26 cellular contexts compared by ENCODE assay signal in the genomic region with DNA sequence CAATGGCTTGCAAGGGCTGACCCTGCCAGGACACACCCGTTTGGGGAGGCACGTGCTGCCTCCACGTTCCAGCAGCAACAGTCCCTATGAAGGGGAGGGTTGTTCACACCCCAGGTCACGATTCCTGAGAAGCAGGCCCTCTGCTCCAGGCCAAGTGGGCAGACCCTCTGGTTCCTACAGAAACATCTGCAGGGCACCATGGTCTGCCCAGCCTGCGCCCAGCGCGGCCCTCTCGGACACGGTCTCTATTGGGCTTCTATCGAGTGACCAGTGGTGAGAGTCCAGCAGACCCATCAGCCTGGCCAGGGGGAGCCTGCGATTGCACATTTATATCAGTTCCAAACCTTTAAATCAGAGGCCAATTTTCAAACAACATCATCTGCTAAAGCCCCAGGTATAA.
DNase-seq lines count a peak whose midpoint lies in the region; ATAC-seq, FAIRE-seq and TF ChIP-seq lines count a peak whose summit lies in the region.
"Had no signal": no experiment of that assay in that cellular context is flagged by ENCODE, and none has a peak within 500 bp of the region (broad histone marks: within the 10 kb centered on the region; RNA-seq: fewer than 3 reads in every experiment).

No MANE protein-coding gene starts in this region.

- peaks cover 2 to 12% (median 4%) of the 10 kb centered on the region in 4 experiments; a peak in 5 of 8 replicates for H3K36me3 ChIP-seq in H1 (ENCODE audit: control insufficient read depth in 2 of 4, insufficient read depth in 4 of 4, low read length in 3 of 4)

- no peaks in the 10 kb centered on the region for H3K4me1 ChIP-seq in right cardiac atrium (ENCODE audit: control insufficient read depth, insufficient read depth, low read length)
- H3K4me1 ChIP-seq in H1 (replicated peaks in 1 of 4; ENCODE audit: control insufficient read depth in 3 of 4, insufficient read depth in 4 of 4, low read length in 3 of 4) = peaks cover 0 to 10% (median 3%) of the 10 kb centered on the region in 4 experiments; a peak in 4 of 7 replicates
- H3K4me1 ChIP-seq: BE2C had no signal

- H2AFZ ChIP-seq in H1 (ENCODE audit: low read length) = no peak overlapping the region

- no peak for TF ChIP-seq POLR2A in H1 (IDR thresholded peaks at IDR 0.05; ENCODE audit: control extremely low read depth in 1 of 2, low read depth in 2 of 2, low read length in 2 of 2)

- peaks cover 16% of the 10 kb centered on the region for H3K9me3 Mint-ChIP-seq in glutamatergic neuron (ENCODE audit: unreplicated experiment)
- H3K9me3 Mint-ChIP-seq in progenitor cell of endocrine pancreas (ENCODE audit: low read depth) = peaks cover 12% of the 10 kb centered on the region

- H3K9ac ChIP-seq in H1 (replicated peaks in 1 of 4; ENCODE audit: extremely low read depth in 1 of 4, low read depth in 3 of 4, low read length in 3 of 4) = no peak overlapping the region
- H3K9ac ChIP-seq: BLaER1 had no signal

- H3K79me1 ChIP-seq in H1 (ENCODE audit: low read depth, low read length) = peaks cover 2% of the 10 kb centered on the region

- peaks cover 35% of the 10 kb centered on the region for H3K4me1 Mint-ChIP-seq in glutamatergic neuron (ENCODE audit: low read depth, unreplicated experiment)
- no peaks in the 10 kb centered on the region for H3K4me1 Mint-ChIP-seq in progenitor cell of endocrine pancreas (ENCODE audit: low read depth)
- H3K4me1 Mint-ChIP-seq: CD14-positive monocyte; CD4-positive, alpha-beta memory T cell; CD4-positive, CD25-positive, alpha-beta regulatory T cell; CD8-positive, alpha-beta memory T cell had no signal

- no peak overlapping the region for H3K14ac ChIP-seq in H1 (ENCODE audit: insufficient read length)

- no peak for TF ChIP-seq EP300 in H1 (IDR thresholded peaks at IDR 0.05; ENCODE audit: borderline replicate concordance in 1 of 2, low read depth in 2 of 2, low read length in 2 of 2)

- no peak overlapping the region for H3K18ac ChIP-seq in H1 (ENCODE audit: extremely low read depth, low read length)

- H3K27ac Mint-ChIP-seq in glutamatergic neuron (ENCODE audit: unreplicated experiment) (peak overlapping the region; percentile 26), progenitor cell of endocrine pancreas (peak overlapping the region; percentile 10)
- H3K27ac Mint-ChIP-seq: CD14-positive monocyte; CD4-positive, alpha-beta memory T cell; CD4-positive, CD25-positive, alpha-beta regulatory T cell had no signal

- H4K20me1 ChIP-seq in H1 (replicated peaks in 1 of 2; ENCODE audit: control insufficient read depth in 1 of 2, insufficient read depth in 2 of 2, low read length in 2 of 2) = no peaks in the 10 kb centered on the region
- H4K20me1 ChIP-seq: BLaER1 had no signal

- H3K4me3 Mint-ChIP-seq in glutamatergic neuron (ENCODE audit: unreplicated experiment) = no peak overlapping the region
- H3K4me3 Mint-ChIP-seq in progenitor cell of endocrine pancreas (ENCODE audit: low read depth) = no peak overlapping the region
- H3K4me3 Mint-ChIP-seq: CD14-positive monocyte; CD4-positive, alpha-beta memory T cell; CD4-positive, CD25-positive, alpha-beta regulatory T cell had no signal

- no peak overlapping the region for H4K91ac ChIP-seq in H1 (replicated peaks; ENCODE audit: insufficient read length, low read length)

- H3K4me2 ChIP-seq in H1 (ENCODE audit: insufficient read depth in 1 of 2, low read depth in 2 of 2, low read length in 2 of 2) = no peak overlapping the region

- no peak overlapping the region for H2BK120ac ChIP-seq in H1 (replicated peaks; ENCODE audit: low read depth, low read length)

- no peak overlapping the region for H3K23ac ChIP-seq in H1 (ENCODE audit: insufficient read length)

- H3K56ac ChIP-seq in H1 (replicated peaks; ENCODE audit: insufficient read length, low read depth, low read length) = no peak overlapping the region

- no peak overlapping the region for H2AK5ac ChIP-seq in H1 (ENCODE audit: low read depth, low read length)

- peaks cover 8% of the 10 kb centered on the region for H3K27me3 Mint-ChIP-seq in glutamatergic neuron (ENCODE audit: unreplicated experiment)
- H3K27me3 Mint-ChIP-seq in progenitor cell of endocrine pancreas = no peaks in the 10 kb centered on the region

- peak overlapping the region; percentile 53; the same call in 1 of the 2 replicates for H4K8ac ChIP-seq in H1 (ENCODE audit: extremely low read depth, insufficient read depth, low read length)

- no peak overlapping the region for H3K27ac ChIP-seq in right cardiac atrium (ENCODE audit: low read length)
- H3K27ac ChIP-seq in H1 (ENCODE audit: low read depth, low read length) = no peak overlapping the region
- no peak overlapping the region for H3K27ac ChIP-seq in caudate nucleus (ENCODE audit: low read depth, low read length)
- H3K27ac ChIP-seq: BLaER1 had no signal

- ATAC-seq in right cardiac atrium (no peak), GM21526 (IDR thresholded peaks at IDR 0.05; ENCODE audit: low FRiP score, unreplicated experiment) (no peak), GM21723 (IDR thresholded peaks at IDR 0.05; ENCODE audit: unreplicated experiment) (no peak)
- ATAC-seq: GM12878 had no signal

- intact Hi-C loops in right cardiac atrium (cut with DNase I) (no loop called here), cardiac septum (cut with DNase I) (no loop called here)

- TF ChIP-seq RAD21 in H1 (IDR thresholded peaks at IDR 0.05 in 1 of 2, conservative IDR thresholded peaks at IDR 0.05 in 1 of 2; ENCODE audit: low read depth in 2 of 2, low read length in 2 of 2) = no peak

- WGBS in right cardiac atrium = 90% methylated on average over 11 of the region's 11 CpGs
- WGBS in H1 (ENCODE audit: extremely low coverage in 1 of 2, insufficient coverage in 1 of 2, insufficient read length in 1 of 2, insufficient replicate concordance in 2 of 2, low coverage in 1 of 2, low lambda C conversion rate in 2 of 2, missing lambda C conversion rate in 1 of 2), 2 experiments = 94% methylated on average over 11 of the region's 11 CpGs; no CpG with 5 or more reads in 1 of the 2 experiments

- H2BK15ac ChIP-seq in H1 (ENCODE audit: low read length) = no peak overlapping the region

- H3K23me2 ChIP-seq in H1 (ENCODE audit: low read depth, low read length) = no peaks in the 10 kb centered on the region

- peak overlapping the region; percentile 50; the same call in 1 of the 2 replicates for H2BK12ac ChIP-seq in H1 (ENCODE audit: low read depth, low read length)

- H3K36me3 Mint-ChIP-seq in glutamatergic neuron (ENCODE audit: unreplicated experiment) (peaks cover 20% of the 10 kb centered on the region), progenitor cell of endocrine pancreas (ENCODE audit: insufficient read depth) (peaks cover 24% of the 10 kb centered on the region)
- H3K36me3 Mint-ChIP-seq: CD14-positive monocyte; CD4-positive, alpha-beta memory T cell; CD4-positive, CD25-positive, alpha-beta regulatory T cell; CD8-positive, alpha-beta memory T cell had no signal

- no peak overlapping the region for H2BK5ac ChIP-seq in H1 (ENCODE audit: low read depth, low read length)

- no peak overlapping the region for H3K4ac ChIP-seq in H1 (replicated peaks; ENCODE audit: insufficient read length, low read depth, low read length)

- no peak overlapping the region for H2BK20ac ChIP-seq in H1 (ENCODE audit: low read length)

- H3K4me3 ChIP-seq in right cardiac atrium (ENCODE audit: low read length) (no peak overlapping the region), H1 (ENCODE audit: extremely low read depth in 1 of 4, insufficient read depth in 2 of 4, low read depth in 3 of 4, low read length in 4 of 4) (no peak overlapping the region)
- H3K4me3 ChIP-seq: BLaER1, GM12878 had no signal

- FAIRE-seq in H1 (lab: Jason Lieb, UNC) = no peak
- FAIRE-seq: A204.1, D721Med, GM12878, GM12892, GM18507 had no signal

- H4K5ac ChIP-seq in H1 (ENCODE audit: insufficient read length, low read depth, low read length) = no peak overlapping the region

- CTCF ChIA-PET in H1 (lab: Charles Lee; ENCODE audit: partially characterized antibody) = no interaction called here

- DNase-seq in right cardiac atrium (peak in 2 of 3 donors; percentile 4 to 21), cardiac septum (ENCODE audit: low spot score) (no peak), H1 (ENCODE audit: low read depth in 1 of 2, low spot score in 2 of 2) (no peak), glutamatergic neuron (no peak), progenitor cell of endocrine pancreas (ENCODE audit: low spot score, unreplicated experiment) (no peak), caudate nucleus (lab: John Stamatoyannopoulos, UW) (no peak)
- DNase-seq: 8988T; ACHN; BE2C; C1 segment of cervical spinal cord; CD4-positive, alpha-beta memory T cell; CD4-positive, CD25-positive, alpha-beta regulatory T cell; CD8-positive, alpha-beta memory T cell; COR-L47; DND-41; EL; GDM1 had no signal

- POLR2A ChIA-PET in H1 (lab: Charles Lee; ENCODE audit: partially characterized antibody) = no interaction called here

- H3K9me3 ChIP-seq in right cardiac atrium (ENCODE audit: control insufficient read depth, low read length) (no peaks in the 10 kb centered on the region), H1 (ENCODE audit: insufficient read depth in 2 of 2, low read depth in 1 of 2, low read length in 1 of 2) (peaks cover 6 to 7% of the 10 kb centered on the region in 2 experiments; a peak in 1 of 4 replicates)
- H3K9me3 ChIP-seq: BE2C had no signal

- TF ChIP-seq CTCF in H1 (IDR thresholded peaks at IDR 0.05; ENCODE audit: control extremely low read depth in 1 of 3, insufficient read depth in 1 of 3, low read depth in 1 of 3, low read length in 3 of 3) = no peak
- no peak for TF ChIP-seq CTCF in glutamatergic neuron (IDR thresholded peaks at IDR 0.05; ENCODE audit: partially characterized antibody, unreplicated experiment)
- TF ChIP-seq CTCF in progenitor cell of endocrine pancreas (IDR thresholded peaks at IDR 0.05; ENCODE audit: unreplicated experiment) = no peak

- peaks cover 0 to 10% of the 10 kb centered on the region in 2 experiments; a peak in 1 of 4 replicates for H3K79me2 ChIP-seq in H1 (ENCODE audit: control insufficient read depth in 1 of 2, insufficient read depth in 2 of 2, low read length in 2 of 2)

- no peaks in the 10 kb centered on the region for H3K27me3 ChIP-seq in right cardiac atrium (ENCODE audit: control insufficient read depth, insufficient read depth)
- H3K27me3 ChIP-seq in H1 (replicated peaks in 1 of 4; ENCODE audit: control insufficient read depth in 3 of 4, extremely low read depth in 1 of 4, insufficient read depth in 3 of 4, low read length in 3 of 4) = no peaks in the 10 kb centered on the region
- H3K27me3 ChIP-seq: BE2C, BLaER1 had no signal

TF ChIP-seq in H1, 55 proteins besides CTCF, POLR2A, EP300 and RAD21 (continues in another document):
- TF ChIP-seq KDM1A (IDR thresholded peaks at IDR 0.05; ENCODE audit: borderline replicate concordance, low read length) (no peak), CTBP2 (IDR thresholded peaks at IDR 0.05; ENCODE audit: borderline replicate concordance, insufficient read depth, insufficient read length, low read length) (no peak)
- TF ChIP-seq, protein P1, sequence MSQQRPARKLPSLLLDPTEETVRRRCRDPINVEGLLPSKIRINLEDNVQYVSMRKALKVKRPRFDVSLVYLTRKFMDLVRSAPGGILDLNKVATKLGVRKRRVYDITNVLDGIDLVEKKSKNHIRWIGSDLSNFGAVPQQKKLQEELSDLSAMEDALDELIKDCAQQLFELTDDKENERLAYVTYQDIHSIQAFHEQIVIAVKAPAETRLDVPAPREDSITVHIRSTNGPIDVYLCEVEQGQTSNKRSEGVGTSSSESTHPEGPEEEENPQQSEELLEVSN (IDR thresholded peaks at IDR 0.05) = no peak

Comparison
In these comparisons a context has a peak if more than half of its experiments do, and no peak if none do; other contexts are left out.
1. DNase-seq: peak in right cardiac atrium (2 of 3); none in cardiac septum (single experiment), H1 (0 of 2), glutamatergic neuron (single experiment), progenitor cell of endocrine pancreas (single experiment) and caudate nucleus (0 of 61).